14 cellular contexts compared by ENCODE assay signal in the genomic region with DNA sequence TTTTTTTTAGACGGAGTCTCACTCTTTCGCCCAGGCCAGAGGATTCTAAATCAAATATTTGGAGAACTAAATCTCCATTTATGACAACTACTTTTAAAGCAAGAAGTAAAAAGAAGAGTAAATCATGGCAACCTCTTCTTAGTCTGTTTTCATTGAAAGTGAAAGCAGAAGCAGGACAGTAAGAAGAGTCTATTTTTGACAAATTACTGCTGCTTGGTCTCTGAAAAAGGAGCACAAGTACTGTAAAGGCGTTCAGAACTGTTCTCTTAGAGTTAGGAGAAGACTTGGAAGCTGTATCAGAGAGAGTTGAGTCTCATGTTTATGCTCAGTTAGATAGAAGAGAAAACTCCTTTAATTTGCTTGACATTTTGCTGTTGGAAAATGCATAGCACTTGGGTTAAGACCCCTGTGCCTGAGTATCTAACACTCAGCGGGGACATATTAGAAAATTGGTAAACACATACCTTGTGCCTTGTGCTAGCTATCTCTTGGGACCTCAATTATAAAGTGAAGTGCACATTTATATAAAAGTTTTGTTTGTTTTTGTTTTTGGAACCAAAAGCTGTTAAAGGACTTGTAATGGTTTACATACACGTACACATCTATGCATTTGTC.
A peak's percentile ranks its signal among the peaks of the same experiment; 100 is the strongest.
DNase-seq lines count a peak whose midpoint lies in the region; ATAC-seq, FAIRE-seq and TF ChIP-seq lines count a peak whose summit lies in the region.
"Had no signal": no experiment of that assay in that cellular context is flagged by ENCODE, and none has a peak within 500 bp of the region (broad histone marks: within the 10 kb centered on the region; RNA-seq: fewer than 3 reads in every experiment).

No MANE protein-coding gene starts in this region.

- no peaks in the 10 kb centered on the region for H3K36me3 ChIP-seq in effector memory CD4-positive, alpha-beta T cell (ENCODE audit: control insufficient read depth, insufficient read depth, low read length)
- H3K36me3 ChIP-seq in kidney (ENCODE audit: control insufficient read depth in 1 of 2, insufficient read depth in 2 of 2, low read length in 2 of 2), result no peaks in the 10 kb centered on the region
- H3K36me3 ChIP-seq: thyroid gland had no signal

- no peak for FAIRE-seq in kidney (lab: Jason Lieb, UNC)
- FAIRE-seq: RCC 7860 had no signal

- TF ChIP-seq CTCF in kidney (IDR thresholded peaks at IDR 0.05; ENCODE audit: borderline replicate concordance, extremely low read depth, insufficient read depth), result no peak

- no peak overlapping the region for H3K4me3 ChIP-seq in effector memory CD4-positive, alpha-beta T cell (ENCODE audit: insufficient read depth, low read depth, low read length, poor library complexity, severe bottlenecking)
- H3K4me3 ChIP-seq in kidney (ENCODE audit: low read length in 2 of 2), result no peak overlapping the region
- H3K4me3 ChIP-seq: thyroid gland had no signal

- DNase-seq in RPMI8226 (peak; percentile 51), NCI-H1105 treated with DMSO at 0.1 percent for 48 hours (lab: John Stamatoyannopoulos, UW) (no peak), kidney (no peak), C1 segment of cervical spinal cord (lab: John Stamatoyannopoulos, UW) (no peak)
- no peak for DNase-seq in effector memory CD4-positive, alpha-beta T cell
- DNase-seq: activated effector memory CD4-positive, alpha-beta T cell treated with Interleukin-2 at 50 U/mL for 16 hours; CD4-positive, CD25-positive, alpha-beta regulatory T cell; NCI-H1436 treated with DMSO at 0.1 percent for 48 hours; thyroid gland had no signal

- no peak overlapping the region for H3K9ac ChIP-seq in kidney (ENCODE audit: low read length in 2 of 2)

- no peaks in the 10 kb centered on the region for H3K9me3 ChIP-seq in effector memory CD4-positive, alpha-beta T cell (ENCODE audit: control insufficient read depth, low read length)
- H3K9me3 ChIP-seq in kidney (ENCODE audit: control insufficient read depth in 1 of 2, low read length in 2 of 2), result no peaks in the 10 kb centered on the region
- H3K9me3 ChIP-seq: thyroid gland had no signal

- no peaks in the 10 kb centered on the region for H3K4me1 ChIP-seq in effector memory CD4-positive, alpha-beta T cell (ENCODE audit: control insufficient read depth, insufficient read depth, low read length, poor library complexity, severe bottlenecking)
- no peaks in the 10 kb centered on the region for H3K4me1 ChIP-seq in kidney (ENCODE audit: control insufficient read depth in 1 of 2, insufficient read depth in 1 of 2, low read depth in 1 of 2, low read length in 2 of 2)
- H3K4me1 ChIP-seq: thyroid gland had no signal

- intact Hi-C loops in kidney (cut with DNase I), result no loop called here

- H3K27ac ChIP-seq in effector memory CD4-positive, alpha-beta T cell (ENCODE audit: insufficient read depth, low read length, poor library complexity, severe bottlenecking), result no peak overlapping the region
- no peak overlapping the region for H3K27ac ChIP-seq in kidney (ENCODE audit: low read depth in 2 of 2, low read length in 2 of 2)
- H3K27ac ChIP-seq: thyroid gland had no signal

- peak; percentile 90 for ATAC-seq in GM18858 (IDR thresholded peaks at IDR 0.05; ENCODE audit: unreplicated experiment)
- ATAC-seq in GM21526 (IDR thresholded peaks at IDR 0.05; ENCODE audit: low FRiP score, unreplicated experiment), result peak; percentile 93
- peak; percentile 75 for ATAC-seq in HG03135 (IDR thresholded peaks at IDR 0.05; ENCODE audit: unreplicated experiment)
- ATAC-seq: left lobe of liver had no signal

- H3K27me3 ChIP-seq in effector memory CD4-positive, alpha-beta T cell (replicated peaks; ENCODE audit: control insufficient read depth, insufficient read depth, low read length, poor library complexity, severe bottlenecking), result no peaks in the 10 kb centered on the region
- H3K27me3 ChIP-seq: thyroid gland had no signal
